In the genomic region with DNA sequence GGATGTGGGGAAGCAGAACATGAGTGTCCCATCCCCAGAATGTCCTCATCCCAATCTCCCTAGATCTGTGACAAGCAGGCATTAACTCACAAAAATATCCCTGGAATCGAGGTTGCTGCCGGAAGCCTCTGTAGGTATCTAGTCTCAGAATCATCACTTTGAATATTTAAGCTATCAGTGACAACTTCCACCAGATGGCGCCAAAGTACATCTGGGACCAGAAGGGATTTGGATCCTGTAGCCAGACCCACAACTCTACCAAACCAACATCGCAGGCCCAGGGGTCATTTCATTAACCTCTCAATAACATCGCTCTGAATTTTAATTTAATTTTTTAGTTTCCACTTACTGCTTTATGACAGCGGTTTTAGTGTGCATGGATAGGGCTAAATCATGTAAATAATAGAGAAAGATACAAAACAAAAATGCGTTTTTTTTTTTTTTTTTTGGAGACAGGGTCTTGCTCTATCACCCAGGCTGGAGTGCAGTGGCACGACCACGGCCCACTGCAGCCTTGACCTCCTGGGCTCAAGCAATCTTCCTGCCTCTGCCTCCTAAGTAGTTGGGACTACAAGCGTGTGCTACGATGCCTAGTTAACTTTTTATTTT, we compare ENCODE assay signal across 8 cellular contexts. TPM values are rescaled to one million over a fixed set of nuclear protein-coding genes. Genes with fewer than 3 reads are reported as not detected.
DNase-seq lines count a peak whose midpoint lies in the region; ATAC-seq and TF ChIP-seq lines count a peak whose summit lies in the region.

No MANE protein-coding gene starts in this region.

- TF ChIP-seq CTCF in BJ (IDR thresholded peaks at IDR 0.05; ENCODE audit: insufficient read depth, low read depth, low read length) = peak; percentile 81

- H3K27ac Mint-ChIP-seq in activated naive CD8-positive, alpha-beta T cell treated with anti-CD3 and anti-CD28 coated beads, Interleukin-2, amount 10 ng/mL, durations not matched to agents 7 days and 5 days = no peak overlapping the region

- no peaks in the 10 kb centered on the region for H4K20me1 ChIP-seq in GM23248 (ENCODE audit: insufficient read depth)

- H3K4me1 ChIP-seq in GM23248 (ENCODE audit: insufficient read depth) = no peaks in the 10 kb centered on the region; the same call in 1 of the 2 replicates

- peaks cover 2% of the 10 kb centered on the region for H3K36me3 Mint-ChIP-seq in activated naive CD8-positive, alpha-beta T cell treated with anti-CD3 and anti-CD28 coated beads, Interleukin-2, amount 10 ng/mL, durations not matched to agents 7 days and 5 days

- H3K4me2 ChIP-seq in GM23248 (ENCODE audit: unreplicated experiment) = no peak overlapping the region

- H2AFZ ChIP-seq in GM23248 = no peak overlapping the region

- intact Hi-C loops in cardiac septum (cut with DNase I) = loop anchor here (1.0 kb wide), 1 partner anchor 444 kb away; no protein-coding TSS in a partner anchor

- POLR2A ChIA-PET in BJ (lab: Charles Lee) = no interaction called here
- POLR2A ChIA-PET in activated naive CD8-positive, alpha-beta T cell treated with anti-CD3 and anti-CD28 coated beads, Interleukin-2, amount 10 ng/mL, durations not matched to agents 7 days and 5 days (lab: Charles Lee) = interaction anchor here (1.8 kb wide), 1 partner anchor 10 kb away, joined by 6 read pairs; no protein-coding TSS in a partner anchor

- H3K9me3 Mint-ChIP-seq in activated naive CD8-positive, alpha-beta T cell treated with anti-CD3 and anti-CD28 coated beads, Interleukin-2, amount 10 ng/mL, durations not matched to agents 7 days and 5 days = no peaks in the 10 kb centered on the region

- no peak for ATAC-seq in activated naive CD8-positive, alpha-beta T cell treated with anti-CD3 and anti-CD28 coated beads, Interleukin-2, amount 10 ng/mL, durations not matched to agents 7 days and 5 days (ENCODE audit: low read depth)
- ATAC-seq in GM21447 (IDR thresholded peaks at IDR 0.05; ENCODE audit: unreplicated experiment) = no peak

- H3K36me3 ChIP-seq in BJ (ENCODE audit: control insufficient read depth, insufficient read depth, low read length) (no peaks in the 10 kb centered on the region), GM23248 (ENCODE audit: low read depth) (no peaks in the 10 kb centered on the region)

- H3F3A ChIP-seq in GM23248 (ENCODE audit: insufficient read depth) = peaks cover 8% of the 10 kb centered on the region; the same call in 1 of the 2 replicates

- in situ Hi-C loops in GM23248 (cut with MboI) = no loop called here

- no peaks in the 10 kb centered on the region for H3K9me3 ChIP-seq in GM23248 (ENCODE audit: low read depth)

- H3K9me2 ChIP-seq in GM23248 (ENCODE audit: insufficient read depth) = no peaks in the 10 kb centered on the region

- H3K4me3 ChIP-seq in BJ (ENCODE audit: low read depth, low read length) (no peak overlapping the region), GM23248 (no peak overlapping the region)

- WGBS in GM23248 (ENCODE audit: low coverage in 1 of 2, low lambda C conversion rate in 2 of 2, missing lambda C conversion rate in 2 of 2), 2 experiments = 28 to 29% methylated on average over 11 of the region's 11 CpGs

- peaks cover 16% of the 10 kb centered on the region for H3K4me1 Mint-ChIP-seq in activated naive CD8-positive, alpha-beta T cell treated with anti-CD3 and anti-CD28 coated beads, Interleukin-2, amount 10 ng/mL, durations not matched to agents 7 days and 5 days

- no peak overlapping the region for H3K9ac ChIP-seq in GM23248

- peaks cover 27% of the 10 kb centered on the region for H3K79me2 ChIP-seq in GM23248 (ENCODE audit: insufficient read depth)

- peak overlapping the region; percentile 37 for H3K4me3 Mint-ChIP-seq in activated naive CD8-positive, alpha-beta T cell treated with anti-CD3 and anti-CD28 coated beads, Interleukin-2, amount 10 ng/mL, durations not matched to agents 7 days and 5 days

- no peaks in the 10 kb centered on the region for H3K27me3 Mint-ChIP-seq in activated naive CD8-positive, alpha-beta T cell treated with anti-CD3 and anti-CD28 coated beads, Interleukin-2, amount 10 ng/mL, durations not matched to agents 7 days and 5 days

- CTCF ChIA-PET in BJ (lab: Yijun Ruan, JAX) = interaction anchor here (0.6 to 4.4 kb wide), 21 partner anchors 9 to 552 kb away, joined by 3 to 48 read pairs (median 8); no protein-coding TSS in a partner anchor

- H3K27ac ChIP-seq in GM23248 = no peak overlapping the region

- H3K27me3 ChIP-seq in BJ (ENCODE audit: control insufficient read depth, insufficient read depth, low read length) (no peaks in the 10 kb centered on the region; the same call in 1 of the 2 replicates), GM23248 (replicated peaks; ENCODE audit: insufficient read depth) (no peaks in the 10 kb centered on the region)

- DNase-seq in BJ (ENCODE audit: low read depth) (no peak), GM23248 (peak; percentile 87), NCI-H146 treated with DMSO at 0.1 percent for 48 hours (lab: John Stamatoyannopoulos, UW; ENCODE audit: unreplicated experiment) (peak; percentile 67), T follicular helper cell (ENCODE audit: low read depth) (peak; percentile 70), cardiac septum (ENCODE audit: low spot score) (peak; percentile 86), putamen (ENCODE audit: low spot score) (peak; percentile 85)
- DNase-seq in activated naive CD8-positive, alpha-beta T cell treated with anti-CD3 and anti-CD28 coated beads, Interleukin-2, amount 10 ng/mL, durations not matched to agents 7 days and 5 days = peak; percentile 51

RNA-seq across cellular contexts. Expression of gene EXT2, which starts 1.1 kb away (rescaled TPM):
- polyA plus RNA-seq in BJ (2011; rRNA removed) (171 and 196 TPM in 2 replicates), GM23248 (2016; fragmentation: Nextera tagmentation; extraction: Ambion mirVana) (99.8 and 104 TPM in 2 replicates)
- polyA minus RNA-seq in BJ (2011; rRNA and poly(A)+ RNA removed) = 98.3 and 182 TPM in 2 replicates
- 127 and 209 TPM in 2 replicates for total RNA-seq in GM23248 (2014; rRNA removed; shearing (Covaris generic))
- 10 to 100 TPM; 26.3 to 28.8 TPM for total RNA-seq in activated naive CD8-positive, alpha-beta T cell treated with anti-CD3 and anti-CD28 coated beads, Interleukin-2, amount 10 ng/mL, durations not matched to agents 7 days and 5 days
- total RNA-seq in cardiac septum = 32.8 TPM

RNA-seq across cellular contexts. Expression of gene ACCS, which starts 28.3 kb away (rescaled TPM):
- polyA plus RNA-seq in BJ (2011; rRNA removed) = 8.1 and 13.7 TPM in 2 replicates
- 4.2 and 5.8 TPM in 2 replicates for polyA minus RNA-seq in BJ (2011; rRNA and poly(A)+ RNA removed)
- 10.0 and 13.3 TPM in 2 replicates for total RNA-seq in GM23248 (2014; rRNA removed; shearing (Covaris generic))
- 10.3 and 13.7 TPM in 2 replicates for polyA plus RNA-seq in GM23248 (2016; fragmentation: Nextera tagmentation; extraction: Ambion mirVana)
- total RNA-seq in activated naive CD8-positive, alpha-beta T cell treated with anti-CD3 and anti-CD28 coated beads, Interleukin-2, amount 10 ng/mL, durations not matched to agents 7 days and 5 days = 10 to 100 TPM; 14.3 to 14.5 TPM
- total RNA-seq in cardiac septum = 12.0 TPM

RNA-seq across cellular contexts. Expression of gene ACCSL, which starts 46.6 kb away (rescaled TPM):
- 0.04 TPM in 1 of 2 replicates, not detected in the other for polyA plus RNA-seq in BJ (2011; rRNA removed)
- polyA minus RNA-seq in BJ (2011; rRNA and poly(A)+ RNA removed) = not detected in 2 replicates
- total RNA-seq in GM23248 (2014; rRNA removed; shearing (Covaris generic)) = not detected in 2 replicates
- polyA plus RNA-seq in GM23248 (2016; fragmentation: Nextera tagmentation; extraction: Ambion mirVana) = not detected in 2 replicates
- not detected for total RNA-seq in activated naive CD8-positive, alpha-beta T cell treated with anti-CD3 and anti-CD28 coated beads, Interleukin-2, amount 10 ng/mL, durations not matched to agents 7 days and 5 days
- total RNA-seq in cardiac septum = not detected
